In genomic region chr16:85674828-85675227, GRCh38 we compare ENCODE assay signal across 13 cellular contexts. TPM values are rescaled to one million over a fixed set of nuclear protein-coding genes. Genes with fewer than 3 reads are reported as not detected.
A peak's percentile ranks its signal among the peaks of the same experiment; 100 is the strongest.
DNase-seq lines count a peak whose midpoint lies in the region; ATAC-seq and TF ChIP-seq lines count a peak whose summit lies in the region.
"Had no signal": no experiment of that assay in that cellular context is flagged by ENCODE, and none has a peak within 500 bp of the region (broad histone marks: within the 10 kb centered on the region; RNA-seq: fewer than 3 reads in every experiment).

No MANE protein-coding gene starts in this region.

- no peak overlapping the region for H3K23ac ChIP-seq in IMR-90 (ENCODE audit: low read depth, low read length)

- intact Hi-C loops in IMR-90 (cut with micrococcal nuclease): loop anchor here (2.0 to 5.0 kb wide), 3 partner anchors 44 to 342 kb away; partner anchors contain the start of genes COX4I1 and EMC8
- intact Hi-C loops in esophagus squamous epithelium (cut with DNase I): no loop called here

- ATAC-seq in IMR-90 (ENCODE audit: low read depth): no peak
- no peak for ATAC-seq in stimulated activated effector memory CD8-positive, alpha-beta T cell treated with anti-CD3 and anti-CD28 coated beads, Interleukin-12 subunit alpha, Interleukin-12 subunit beta, amount 100 ng/mL, for 72 hours
- ATAC-seq: activated T-cell treated with anti-CD3 and anti-CD28 coated beads, Interleukin-2, amount 50 U/mL, for 72 hours had no signal

- no peak overlapping the region for H3K9ac ChIP-seq in IMR-90 (ENCODE audit: low read depth, low read length)

- TF ChIP-seq CTCF in IMR-90 (conservative IDR thresholded peaks at IDR 0.05; ENCODE audit: low read depth, low read length) (no peak), brain (conservative IDR thresholded peaks at IDR 0.05) (no peak), esophagus squamous epithelium (IDR thresholded peaks at IDR 0.05) (no peak)

- H3K36me3 Mint-ChIP-seq in activated naive CD4-positive, alpha-beta T cell treated with anti-CD3 and anti-CD28 coated beads, Interleukin-2, amount 10 ng/mL, durations not matched to agents 7 days and 5 days: peaks cover 42% of the 10 kb centered on the region
- H3K36me3 Mint-ChIP-seq in brain: peaks cover 72% of the 10 kb centered on the region
- H3K36me3 Mint-ChIP-seq in stimulated activated effector memory CD8-positive, alpha-beta T cell treated with anti-CD3 and anti-CD28 coated beads, Interleukin-12 subunit alpha, Interleukin-12 subunit beta, amount 100 ng/mL, for 72 hours: peaks cover 100% of the 10 kb centered on the region

- no peak overlapping the region for H4K5ac ChIP-seq in IMR-90 (ENCODE audit: low read depth, low read length)

- H3K27ac ChIP-seq in IMR-90 (ENCODE audit: insufficient read depth, low read length): no peak overlapping the region
- peak overlapping the region in 1 of 4 donors; percentile 60 for H3K27ac ChIP-seq in esophagus squamous epithelium
- H3K27ac ChIP-seq: brain microvascular endothelial cell, SK-N-MC had no signal

- H2AK9ac ChIP-seq in IMR-90 (replicated peaks; ENCODE audit: low read depth, low read length, poor library complexity): peak overlapping the region; percentile 46

- H3K27me3 ChIP-seq in IMR-90 (ENCODE audit: control insufficient read depth, insufficient read depth, low read length) (no peaks in the 10 kb centered on the region), esophagus squamous epithelium (no peaks in the 10 kb centered on the region)
- H3K27me3 ChIP-seq: brain microvascular endothelial cell, gastrocnemius medialis had no signal

- H4K91ac ChIP-seq in IMR-90 (ENCODE audit: insufficient read depth, low read depth, low read length): no peak overlapping the region

- H3K14ac ChIP-seq in IMR-90 (replicated peaks; ENCODE audit: low read depth, low read length): no peak overlapping the region

- H3K36me3 ChIP-seq in IMR-90 (ENCODE audit: control insufficient read depth, insufficient read depth, low read length): peaks cover 38% of the 10 kb centered on the region
- H3K36me3 ChIP-seq in esophagus squamous epithelium: peaks cover 10 to 91% (median 13%) of the 10 kb centered on the region in 3 donors

- no peak overlapping the region for H3K4me3 Mint-ChIP-seq in activated naive CD4-positive, alpha-beta T cell treated with anti-CD3 and anti-CD28 coated beads, Interleukin-2, amount 10 ng/mL, durations not matched to agents 7 days and 5 days
- no peak overlapping the region for H3K4me3 Mint-ChIP-seq in brain
- H3K4me3 Mint-ChIP-seq in stimulated activated effector memory CD8-positive, alpha-beta T cell treated with anti-CD3 and anti-CD28 coated beads, Interleukin-12 subunit alpha, Interleukin-12 subunit beta, amount 100 ng/mL, for 72 hours: no peak overlapping the region
- H3K4me3 Mint-ChIP-seq: activated T-cell treated with anti-CD3 and anti-CD28 coated beads, Interleukin-2, amount 50 U/mL, for 72 hours; neural crest cell had no signal

- DNase-seq in activated naive CD4-positive, alpha-beta T cell treated with anti-CD3 and anti-CD28 coated beads, Interleukin-2, amount 10 ng/mL, durations not matched to agents 7 days and 5 days: no peak
- DNase-seq in activated naive CD4-positive, alpha-beta T cell (lab: John Stamatoyannopoulos, UW): no peak
- DNase-seq in IMR-90 (no peak), OCI-M2 (lab: John Stamatoyannopoulos, UW; ENCODE audit: unreplicated experiment) (no peak), esophagus squamous epithelium (lab: John Stamatoyannopoulos, UW) (no peak), NCI-H1105 (lab: John Stamatoyannopoulos, UW) (no peak)
- no peak for DNase-seq in stimulated activated effector memory CD8-positive, alpha-beta T cell treated with anti-CD3 and anti-CD28 coated beads, Interleukin-12 subunit alpha, Interleukin-12 subunit beta, amount 100 ng/mL, for 72 hours (ENCODE audit: low spot score in 2 of 2)
- DNase-seq: activated T-cell treated with anti-CD3 and anti-CD28 coated beads, Interleukin-2, amount 50 U/mL, for 72 hours; gastrocnemius medialis had no signal

- no peaks in the 10 kb centered on the region for H3K27me3 Mint-ChIP-seq in activated naive CD4-positive, alpha-beta T cell treated with anti-CD3 and anti-CD28 coated beads, Interleukin-2, amount 10 ng/mL, durations not matched to agents 7 days and 5 days
- H3K27me3 Mint-ChIP-seq in brain: no peaks in the 10 kb centered on the region

- in situ Hi-C loops in IMR-90 (cut with MboI; ENCODE audit: low sequenced_read_pairs): no loop called here

- peaks cover 13% of the 10 kb centered on the region for H4K20me1 ChIP-seq in IMR-90 (ENCODE audit: insufficient read depth, low read length)

- no peak overlapping the region for H3K4me3 ChIP-seq in IMR-90 (ENCODE audit: insufficient read depth, low read depth, low read length)
- no peak overlapping the region for H3K4me3 ChIP-seq in esophagus squamous epithelium
- H3K4me3 ChIP-seq: gastrocnemius medialis, SK-N-MC had no signal

- peaks cover 2% of the 10 kb centered on the region for H3K4me1 Mint-ChIP-seq in activated naive CD4-positive, alpha-beta T cell treated with anti-CD3 and anti-CD28 coated beads, Interleukin-2, amount 10 ng/mL, durations not matched to agents 7 days and 5 days
- H3K4me1 Mint-ChIP-seq in brain: peaks cover 36% of the 10 kb centered on the region
- peaks cover 10% of the 10 kb centered on the region for H3K4me1 Mint-ChIP-seq in stimulated activated effector memory CD8-positive, alpha-beta T cell treated with anti-CD3 and anti-CD28 coated beads, Interleukin-12 subunit alpha, Interleukin-12 subunit beta, amount 100 ng/mL, for 72 hours
- H3K4me1 Mint-ChIP-seq: neural crest cell had no signal

- H2BK15ac ChIP-seq in IMR-90 (ENCODE audit: low read depth, low read length): no peak overlapping the region

- H3K79me1 ChIP-seq in IMR-90 (ENCODE audit: low read depth in 1 of 2, low read length in 2 of 2): peaks cover 6 to 14% of the 10 kb centered on the region in 2 experiments; a peak in 3 of 4 replicates

- H3K56ac ChIP-seq in IMR-90 (ENCODE audit: extremely low read depth, insufficient read depth, low read length): no peak overlapping the region

- H3K9me3 Mint-ChIP-seq in activated naive CD4-positive, alpha-beta T cell treated with anti-CD3 and anti-CD28 coated beads, Interleukin-2, amount 10 ng/mL, durations not matched to agents 7 days and 5 days: no peaks in the 10 kb centered on the region
- no peaks in the 10 kb centered on the region for H3K9me3 Mint-ChIP-seq in brain
- no peaks in the 10 kb centered on the region for H3K9me3 Mint-ChIP-seq in stimulated activated effector memory CD8-positive, alpha-beta T cell treated with anti-CD3 and anti-CD28 coated beads, Interleukin-12 subunit alpha, Interleukin-12 subunit beta, amount 100 ng/mL, for 72 hours
- H3K9me3 Mint-ChIP-seq: activated T-cell treated with anti-CD3 and anti-CD28 coated beads, Interleukin-2, amount 50 U/mL, for 72 hours; neural crest cell had no signal

- H2AK5ac ChIP-seq in IMR-90 (ENCODE audit: low read depth, low read length): no peak overlapping the region

- no peak overlapping the region for H4K8ac ChIP-seq in IMR-90 (ENCODE audit: low read depth in 2 of 2, low read length in 2 of 2)

- H3K9me1 ChIP-seq in IMR-90 (ENCODE audit: insufficient read depth, low read length): no peaks in the 10 kb centered on the region

- H2BK20ac ChIP-seq in IMR-90 (ENCODE audit: low read depth, low read length): no peak overlapping the region

- H3K4ac ChIP-seq in IMR-90 (ENCODE audit: low read depth, low read length): no peak overlapping the region

- H3K9me3 ChIP-seq in IMR-90 (ENCODE audit: control insufficient read depth, insufficient read depth, low read length): no peaks in the 10 kb centered on the region
- H3K9me3 ChIP-seq in esophagus squamous epithelium: no peaks in the 10 kb centered on the region
- H3K9me3 ChIP-seq: gastrocnemius medialis had no signal

- dilution Hi-C loops in IMR-90 (cut with HindIII; ENCODE audit: low sequenced_read_pairs, unreplicated experiment): no loop called here

- POLR2A ChIA-PET in IMR-90 (lab: Charles Lee; ENCODE audit: unreplicated experiment): no interaction called here

- H2AFZ ChIP-seq in IMR-90 (replicated peaks; ENCODE audit: low read length, poor library complexity): no peak overlapping the region

- H3K18ac ChIP-seq in IMR-90 (ENCODE audit: low read depth, low read length): no peak overlapping the region

- no CpG with 5 or more reads among the region's 6 CpGs for WGBS in IMR-90 (ENCODE audit: extremely low coverage in 2 of 2, insufficient read length in 1 of 2), 2 experiments
- WGBS in esophagus squamous epithelium, 2 donors: 82 to 86% methylated on average over 6 of the region's 6 CpGs

- TF ChIP-seq POLR2A in IMR-90 (IDR thresholded peaks at IDR 0.05; ENCODE audit: low read depth, low read length) (no peak), esophagus squamous epithelium (IDR thresholded peaks at IDR 0.05) (no peak)

- no peak overlapping the region for H2BK120ac ChIP-seq in IMR-90 (ENCODE audit: low read depth, low read length)

- no peak for TF ChIP-seq RAD21 in IMR-90 (IDR thresholded peaks at IDR 0.05; ENCODE audit: low read length)

- no TSS peak for BruUV-seq in IMR-90 (replicated peaks; lab: Mats Ljungman, UMichigan)

- peaks cover 11% of the 10 kb centered on the region for H3K4me1 ChIP-seq in IMR-90 (ENCODE audit: control insufficient read depth, insufficient read depth, low read length)
- peaks cover 0 to 15% (median 8%) of the 10 kb centered on the region in 3 donors for H3K4me1 ChIP-seq in esophagus squamous epithelium

- H3K4me2 ChIP-seq in IMR-90 (ENCODE audit: low read depth, low read length): no peak overlapping the region

- H2BK5ac ChIP-seq in IMR-90 (ENCODE audit: low read depth, low read length, poor library complexity, severe bottlenecking): no peak overlapping the region

- CTCF ChIA-PET in activated naive CD4-positive, alpha-beta T cell treated with anti-CD3 and anti-CD28 coated beads, Interleukin-2, amount 10 ng/mL, durations not matched to agents 7 days and 5 days (lab: Charles Lee): interaction anchor here (1.2 to 2.0 kb wide), 3 partner anchors 10 to 44 kb away, joined by 4 to 5 read pairs (median 4); no protein-coding TSS in a partner anchor
- CTCF ChIA-PET in IMR-90 (lab: Yijun Ruan, JAX): interaction anchor here (0.7 to 1.1 kb wide), 2 partner anchors 14 to 208 kb away, joined by 3 read pairs; no protein-coding TSS in a partner anchor

- peak overlapping the region; percentile 16 for H3K27ac Mint-ChIP-seq in activated naive CD4-positive, alpha-beta T cell treated with anti-CD3 and anti-CD28 coated beads, Interleukin-2, amount 10 ng/mL, durations not matched to agents 7 days and 5 days
- peak overlapping the region in 3 of 5 experiments; percentile 54 to 87 (median 75) for H3K27ac Mint-ChIP-seq in brain
- H3K27ac Mint-ChIP-seq in stimulated activated effector memory CD8-positive, alpha-beta T cell treated with anti-CD3 and anti-CD28 coated beads, Interleukin-12 subunit alpha, Interleukin-12 subunit beta, amount 100 ng/mL, for 72 hours: peak overlapping the region; percentile 81
- H3K27ac Mint-ChIP-seq: activated T-cell treated with anti-CD3 and anti-CD28 coated beads, Interleukin-2, amount 50 U/mL, for 72 hours had no signal

RNA-seq across cellular contexts. Expression of gene GINS2, which starts 13.9 kb away (rescaled TPM):
- total RNA-seq in IMR-90 (2012; rRNA removed) (12.8 and 13.4 TPM in 2 replicates), esophagus squamous epithelium (10 to 100 TPM in 1 of 4 donors, 1 to 10 TPM in 3; 2.5 to 12.6 (median 6.7) TPM)
- polyA plus RNA-seq in IMR-90 (2012; rRNA removed) (11.3 and 12.0 TPM in 2 replicates), brain (ENCODE audit: insufficient read depth, low read depth, low replicate concordance) (38.2 TPM)
- 4.0 and 9.5 TPM in 2 replicates for polyA plus RNA-seq in IMR-90 (2012; cell fraction: cytosol; rRNA removed)
- 1.7 and 3.6 TPM in 2 replicates for polyA plus RNA-seq in IMR-90 (2012; cell fraction: nucleus; rRNA removed; ENCODE audit: low replicate concordance)

Comparison
In these comparisons a context has a peak if more than half of its experiments do, and no peak if none do; other contexts are left out.
1. H3K27ac Mint-ChIP-seq: peak in every context shown above with its lines; median percentile 81 in stimulated activated effector memory CD8-positive, alpha-beta T cell treated with anti-CD3 and anti-CD28 coated beads, Interleukin-12 subunit alpha, Interleukin-12 subunit beta, amount 100 ng/mL, for 72 hours; 75 in brain; 16 in activated naive CD4-positive, alpha-beta T cell treated with anti-CD3 and anti-CD28 coated beads, Interleukin-2, amount 10 ng/mL, durations not matched to agents 7 days and 5 days.